Comparison of ENCODE assay signal across 19 cellular contexts in the genomic region with DNA sequence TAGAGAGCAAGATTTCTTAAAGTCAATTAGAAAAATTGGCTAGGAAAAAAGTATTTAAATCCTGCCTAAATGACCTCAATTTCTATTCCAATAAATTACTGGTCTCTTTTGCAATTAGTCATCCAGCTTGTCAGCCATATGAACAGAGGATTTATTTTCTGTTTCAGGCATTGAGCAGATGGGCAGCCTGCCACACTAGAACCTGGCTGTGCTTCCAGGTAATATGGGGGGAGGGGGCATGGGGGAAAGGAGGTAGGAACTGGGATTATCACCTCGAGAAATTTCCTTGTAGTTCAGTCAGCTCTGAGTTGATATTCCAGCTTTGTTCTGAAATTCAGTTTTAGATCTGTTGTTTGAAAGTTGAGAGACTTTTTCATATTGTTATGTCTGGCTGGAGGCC.
A peak's percentile ranks its signal among the peaks of the same experiment; 100 is the strongest.
DNase-seq lines count a peak whose midpoint lies in the region; TF ChIP-seq lines count a peak whose summit lies in the region.
"Had no signal": no experiment of that assay in that cellular context is flagged by ENCODE, and none has a peak within 500 bp of the region (broad histone marks: within the 10 kb centered on the region; RNA-seq: fewer than 3 reads in every experiment).

No MANE protein-coding gene starts in this region.

- H3K36me3 Mint-ChIP-seq in MCF 10A (ENCODE audit: insufficient read depth, unreplicated experiment) = no peaks in the 10 kb centered on the region

- no peaks in the 10 kb centered on the region for H3K36me3 ChIP-seq in mammary epithelial cell (ENCODE audit: insufficient read depth, low read length)
- H3K36me3 ChIP-seq in HAP-1 (replicated peaks) = no peaks in the 10 kb centered on the region

- H3K4me1 ChIP-seq in mammary epithelial cell (ENCODE audit: insufficient read depth, low read length) (no peaks in the 10 kb centered on the region), HAP-1 (no peaks in the 10 kb centered on the region)
- H3K4me1 ChIP-seq: A549, Caco-2 had no signal

- peaks cover 12% of the 10 kb centered on the region for H3K4me1 Mint-ChIP-seq in MCF 10A (ENCODE audit: insufficient read depth, unreplicated experiment)

- TF ChIP-seq CTCF in MCF 10A (IDR thresholded peaks at IDR 0.05; ENCODE audit: unreplicated experiment) (no peak), mammary epithelial cell (conservative IDR thresholded peaks at IDR 0.05 in 1 of 2, IDR thresholded peaks at IDR 0.05 in 1 of 2; ENCODE audit: extremely low read depth in 1 of 2, insufficient read depth in 1 of 2, low read depth in 1 of 2, low read length in 2 of 2) (no peak)

- H3K79me2 ChIP-seq in mammary epithelial cell (ENCODE audit: insufficient read depth, low read length) = no peaks in the 10 kb centered on the region

- CTCF ChIA-PET in MCF 10A (lab: Yijun Ruan, JAX) = interaction anchor here (0.9 kb wide), 1 partner anchor 102 kb away, joined by 3 read pairs; no protein-coding TSS in a partner anchor
- CTCF ChIA-PET in mammary epithelial cell (lab: Charles Lee; ENCODE audit: low non-redundant PET) = no interaction called here

- no peak overlapping the region for H3K4me2 ChIP-seq in mammary epithelial cell (ENCODE audit: insufficient read depth, low read depth, low read length)
- H3K4me2 ChIP-seq: A549 had no signal

- no peaks in the 10 kb centered on the region for H3K27me3 ChIP-seq in mammary epithelial cell (ENCODE audit: insufficient read depth, low read length)
- no peaks in the 10 kb centered on the region for H3K27me3 ChIP-seq in HAP-1 (ENCODE audit: low read depth)

- no peak overlapping the region for H2AFZ ChIP-seq in mammary epithelial cell (ENCODE audit: low read depth, low read length)
- H2AFZ ChIP-seq: GM23248 had no signal

- POLR2A ChIA-PET in MCF 10A (lab: Yijun Ruan, JAX) = interaction anchor here (0.9 kb wide), 1 partner anchor 9 kb away, joined by 5 read pairs; no protein-coding TSS in a partner anchor

- intact Hi-C loops in MCF 10A (cut with micrococcal nuclease) (no loop called here), mammary epithelial cell (cut with micrococcal nuclease) (no loop called here)

- BruUV-seq in MCF 10A (replicated peaks; lab: Mats Ljungman, UMichigan) (no TSS peak), mammary epithelial cell (replicated peaks; lab: Mats Ljungman, UMichigan) (no TSS peak)

- H3K4me3 ChIP-seq in mammary epithelial cell (replicated peaks in 1 of 3; ENCODE audit: insufficient read depth in 1 of 3, low read depth in 2 of 3, low read length in 3 of 3) (no peak overlapping the region), HAP-1 (no peak overlapping the region)
- H3K4me3 ChIP-seq: A549, GM23248 had no signal

- WGBS in mammary epithelial cell (ENCODE audit: low coverage, missing lambda C conversion rate) = 0% methylated on average over 1 of the region's 1 CpG

- dilution Hi-C loops in mammary epithelial cell (cut with HindIII; ENCODE audit: low sequenced_read_pairs) = no loop called here

- H3K9me3 ChIP-seq in mammary epithelial cell (replicated peaks; ENCODE audit: insufficient read depth, low read length) (peaks cover 6% of the 10 kb centered on the region), HAP-1 (no peaks in the 10 kb centered on the region)
- H3K9me3 ChIP-seq: A549, Caco-2 had no signal

- H3K9ac ChIP-seq in mammary epithelial cell (ENCODE audit: insufficient read depth, low read length) = no peak overlapping the region
- H3K9ac ChIP-seq: GM23248 had no signal

- DNase-seq in NCI-H524 (lab: John Stamatoyannopoulos, UW) (peak; percentile 48 to 85), NCI-H524 treated with DMSO at 0.1 percent for 48 hours (lab: John Stamatoyannopoulos, UW) (no peak), MCF 10A (ENCODE audit: unreplicated experiment) (peak; percentile 3), mammary epithelial cell (no peak), cerebellar cortex (ENCODE audit: low spot score) (peak; percentile 38), NCI-H2107 treated with DMSO at 0.1 percent for 48 hours (lab: John Stamatoyannopoulos, UW; ENCODE audit: unreplicated experiment) (no peak), HAP-1 (ENCODE audit: low spot score in 2 of 2) (no peak)
- DNase-seq: AML-193; Caco-2; CD4-positive, alpha-beta T cell; DMS53; DND-41; EL; GM23248; HCEC 1CT had no signal

- H3K27me3 Mint-ChIP-seq in MCF 10A (ENCODE audit: insufficient read depth, unreplicated experiment) = no peaks in the 10 kb centered on the region

- H3K27ac ChIP-seq in mammary epithelial cell (ENCODE audit: insufficient read depth, low read depth, low read length) = no peak overlapping the region
- H3K27ac ChIP-seq: 22Rv1, A549, C4-2B, GM23248, HL-60 had no signal

- in situ Hi-C loops in mammary epithelial cell (cut with MboI; ENCODE audit: low sequenced_read_pairs in 2 of 2) (no loop called here), HAP-1 (cut with MboI; ENCODE audit: low sequenced_read_pairs) (no loop called here)

- H3K27ac Mint-ChIP-seq in MCF 10A (ENCODE audit: low read depth, unreplicated experiment) = peak overlapping the region; percentile 5
- H3K27ac Mint-ChIP-seq: CD4-positive, alpha-beta T cell had no signal

- H3K4me3 Mint-ChIP-seq in MCF 10A (ENCODE audit: unreplicated experiment) = no peak overlapping the region
- H3K4me3 Mint-ChIP-seq: CD4-positive, alpha-beta T cell had no signal

- H4K20me1 ChIP-seq in mammary epithelial cell (ENCODE audit: insufficient read depth, low read length) = no peaks in the 10 kb centered on the region

- H3K9me3 Mint-ChIP-seq in MCF 10A (ENCODE audit: unreplicated experiment) = peaks cover 17% of the 10 kb centered on the region

Comparison
In these comparisons a context has a peak if more than half of its experiments do, and no peak if none do; other contexts are left out.
1. DNase-seq: peak in NCI-H524 (2 of 2), MCF 10A (single experiment) and cerebellar cortex (single experiment); none in NCI-H524 treated with DMSO at 0.1 percent for 48 hours (single experiment), mammary epithelial cell (single experiment), NCI-H2107 treated with DMSO at 0.1 percent for 48 hours (single experiment) and HAP-1 (0 of 2).